ENCODE assay signal across 8 cellular contexts in the genomic region with DNA sequence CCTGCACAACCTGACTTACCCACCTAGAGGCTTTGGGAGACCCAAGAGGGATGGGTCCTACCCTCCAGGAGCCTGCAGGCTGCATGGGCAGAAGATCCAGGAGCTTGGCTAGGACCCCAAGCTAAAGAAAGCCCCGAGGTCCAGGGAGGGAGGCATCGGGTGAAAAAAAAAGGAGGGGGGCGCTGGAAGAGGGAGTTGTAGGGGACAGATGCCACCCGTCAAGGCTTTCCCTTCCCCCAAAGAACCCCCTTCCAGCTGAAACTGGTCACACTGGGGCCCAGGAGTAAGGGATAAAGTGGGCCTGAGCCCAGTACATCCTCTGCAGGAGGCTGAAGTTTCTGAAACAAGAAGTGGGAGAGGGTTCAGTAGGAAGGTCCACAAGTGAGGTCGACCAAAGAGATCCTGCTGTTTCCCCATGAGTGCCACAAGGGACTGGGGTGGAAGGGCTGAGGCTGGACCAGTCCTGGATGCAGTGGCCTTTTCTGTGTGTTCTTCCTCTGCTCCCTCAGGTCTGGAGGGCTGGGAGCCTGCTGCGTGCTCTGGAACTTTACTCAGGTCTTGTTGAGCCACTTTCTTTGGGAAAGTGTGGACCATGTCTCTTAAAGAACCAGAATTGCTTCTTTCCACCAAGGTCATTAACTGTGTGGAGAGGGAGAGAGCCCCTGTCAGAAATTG. TPM values are rescaled to one million over a fixed set of nuclear protein-coding genes. Genes with fewer than 3 reads are reported as not detected.
A peak's percentile ranks its signal among the peaks of the same experiment; 100 is the strongest.
DNase-seq lines count a peak whose midpoint lies in the region; ATAC-seq and TF ChIP-seq lines count a peak whose summit lies in the region.

No MANE protein-coding gene starts in this region.

- peak overlapping the region; percentile 52; the same call in 1 of the 2 replicates for H3K4me3 ChIP-seq in AG10803 (ENCODE audit: low read length)

- peaks cover 0 to 1% (median 0%) of the 10 kb centered on the region in 3 donors for H3K4me1 Mint-ChIP-seq in IgD-negative memory B cell
- H3K4me1 Mint-ChIP-seq in central memory CD8-positive, alpha-beta T cell = no peaks in the 10 kb centered on the region
- peaks cover 36% of the 10 kb centered on the region for H3K4me1 Mint-ChIP-seq in nephron

- no peaks in the 10 kb centered on the region for H3K9me3 Mint-ChIP-seq in IgD-negative memory B cell
- H3K9me3 Mint-ChIP-seq in central memory CD8-positive, alpha-beta T cell = no peaks in the 10 kb centered on the region
- no peaks in the 10 kb centered on the region for H3K9me3 Mint-ChIP-seq in nephron

- H3K36me3 Mint-ChIP-seq in IgD-negative memory B cell (peaks cover 1% of the 10 kb centered on the region), nephron (ENCODE audit: low read depth) (no peaks in the 10 kb centered on the region)
- H3K36me3 Mint-ChIP-seq in central memory CD8-positive, alpha-beta T cell (ENCODE audit: insufficient read depth) = peaks cover 1% of the 10 kb centered on the region

- DNase-seq in AG10803 (ENCODE audit: low read depth) (no peak), NCI-H1092 (lab: John Stamatoyannopoulos, UW) (no peak), DMS114 treated with DMSO at 0.1 percent for 48 hours (lab: John Stamatoyannopoulos, UW; ENCODE audit: unreplicated experiment) (no peak)
- no peak for DNase-seq in central memory CD8-positive, alpha-beta T cell (ENCODE audit: low spot score in 2 of 2)
- no peak for DNase-seq in stimulated activated CD4-positive, alpha-beta T cell treated with anti-CD3 and anti-CD28 coated beads, Interleukin-12 subunit alpha, Interleukin-12 subunit beta, amount 100 ng/mL, for 4 hours

- ATAC-seq in central memory CD8-positive, alpha-beta T cell (replicated peaks; ENCODE audit: extremely low read depth, poor library complexity, severe bottlenecking) = no peak
- no peak for ATAC-seq in GM18861 (IDR thresholded peaks at IDR 0.05; ENCODE audit: unreplicated experiment)

- no peak overlapping the region for H3K27ac Mint-ChIP-seq in IgD-negative memory B cell
- H3K27ac Mint-ChIP-seq in central memory CD8-positive, alpha-beta T cell (ENCODE audit: low read depth) = peak overlapping the region; percentile 49
- H3K27ac Mint-ChIP-seq in nephron = peak overlapping the region; percentile 83 to 96 (median 95)

- TF ChIP-seq CTCF in AG10803 (conservative IDR thresholded peaks at IDR 0.05; ENCODE audit: low read length) = no peak
- no peak for TF ChIP-seq CTCF in nephron (IDR thresholded peaks at IDR 0.05; ENCODE audit: unreplicated experiment in 3 of 3)

- H3K27me3 Mint-ChIP-seq in IgD-negative memory B cell = no peaks in the 10 kb centered on the region
- no peaks in the 10 kb centered on the region for H3K27me3 Mint-ChIP-seq in central memory CD8-positive, alpha-beta T cell
- peaks cover 7% of the 10 kb centered on the region for H3K27me3 Mint-ChIP-seq in nephron (ENCODE audit: low read depth)

- peak overlapping the region in 3 of 4 donors; percentile 77 to 89 (median 79) for H3K4me3 Mint-ChIP-seq in IgD-negative memory B cell
- H3K4me3 Mint-ChIP-seq in central memory CD8-positive, alpha-beta T cell = peak overlapping the region; percentile 75
- H3K4me3 Mint-ChIP-seq in nephron = peak overlapping the region; percentile 72 to 80 (median 75)

RNA-seq across cellular contexts. Expression of gene CBFB, which starts 14.2 kb away (rescaled TPM):
- 43.3 TPM for polyA plus RNA-seq in IgD-negative memory B cell

RNA-seq across cellular contexts. Expression of gene CES4A, which starts 26.4 kb away (rescaled TPM):
- polyA plus RNA-seq in IgD-negative memory B cell = 1.4 TPM

RNA-seq across cellular contexts. Expression of gene CES3, which starts 53.7 kb away (rescaled TPM):
- 0.35 TPM for polyA plus RNA-seq in IgD-negative memory B cell

Comparison
In these comparisons a context has a peak if more than half of its experiments do, and no peak if none do; other contexts are left out.
1. H3K27ac Mint-ChIP-seq: peak in central memory CD8-positive, alpha-beta T cell (single experiment) and nephron (3 of 3); none in IgD-negative memory B cell (0 of 3).
2. Peak in every context shown above with its lines, with median percentiles within 50 percentile points of each other: H3K4me3 Mint-ChIP-seq.